In genomic region chr9:9862412-9862811, GRCh38 we compare ENCODE assay signal across 27 cellular contexts.
"Had no signal": no experiment of that assay in that cellular context is flagged by ENCODE, and none has a peak within 500 bp of the region (broad histone marks: within the 10 kb centered on the region; RNA-seq: fewer than 3 reads in every experiment).

No MANE protein-coding gene starts in this region.

- H3K27me3 ChIP-seq: neutrophil, right lobe of liver, sigmoid colon, suprapubic skin, testis, thyroid gland, tibial nerve, upper lobe of left lung, vagina had no signal

- H3K4me3 ChIP-seq: pancreas, psoas muscle, right lobe of liver, sigmoid colon, suprapubic skin, testis, thyroid gland, tibial nerve, upper lobe of left lung, vagina had no signal

- H3K9me3 ChIP-seq: neutrophil, pancreas, psoas muscle, right lobe of liver, sigmoid colon, suprapubic skin, testis, thyroid gland, tibial nerve, upper lobe of left lung, vagina had no signal

- H3K27ac ChIP-seq: neutrophil, pancreas, psoas muscle, right lobe of liver, sigmoid colon, suprapubic skin, testis, thyroid gland, tibial nerve, upper lobe of left lung, vagina had no signal

- ATAC-seq: naive thymus-derived CD8-positive, alpha-beta T cell; natural killer cell treated with Interleukin-12 subunit alpha and Interleukin-12 subunit beta and Interleukin-15 and Interleukin-18, amount 100 ng/mL, for 72 hours; pancreas; psoas muscle; right cardiac atrium; right lobe of liver; stimulated activated memory B cell treated with anti-CD40 and anti-IgM and Interleukin-4, amounts not matched to agents 10 μg/mL and 1 μg/mL and 100 μg/mL, for 72 hours; stimulated activated naive CD8-positive, alpha-beta T cell treated with anti-CD3 and anti-CD28 coated beads, Interleukin-15, amount 100 ng/mL, for 72 hours; stimulated activated naive CD8-positive, alpha-beta T cell treated with anti-CD3 and anti-CD28 coated beads, Interleukin-15, Interleukin-2, amounts not matched to agents 100 U/mL and 50 U/mL, for 24 hours had no signal

- H3K36me3 ChIP-seq: neutrophil, pancreas, right lobe of liver, sigmoid colon, suprapubic skin, thyroid gland, tibial nerve, upper lobe of left lung, vagina had no signal

- H3K4me1 ChIP-seq: pancreas, psoas muscle, right lobe of liver, sigmoid colon, suprapubic skin, testis, thyroid gland, tibial nerve, upper lobe of left lung, vagina had no signal

- DNase-seq: naive thymus-derived CD8-positive, alpha-beta T cell; nephron progenitor cell; nucleus accumbens; pancreas; posterior cingulate gyrus; psoas muscle; right cardiac atrium; right lobe of liver; sigmoid colon; small intestine; stimulated activated CD4-positive, alpha-beta T cell treated with anti-CD3 and anti-CD28 coated beads, Interleukin-15, amount 100 ng/mL, for 24 hours; stimulated activated CD4-positive, alpha-beta T cell treated with anti-CD3 and anti-CD28 coated beads, Interleukin-4, amount 100 ng/mL, for 1 hour; stimulated activated CD4-positive, alpha-beta T cell treated with anti-CD3 and anti-CD28 coated beads, Interleukin-4, amount 100 ng/mL, for 4 hours; stimulated activated CD8-positive, alpha-beta memory T cell treated with anti-CD3 and anti-CD28 coated beads, Interleukin-4, amount 100 ng/mL, for 48 hours; stimulated activated naive CD4-positive, alpha-beta T cell; stimulated activated naive CD8-positive, alpha-beta T cell treated with anti-CD3 and anti-CD28 coated beads, Interleukin-15, amount 100 ng/mL, for 72 hours; stimulated activated naive CD8-positive, alpha-beta T cell treated with anti-CD3 and anti-CD28 coated beads, Interleukin-15, Interleukin-2, amounts not matched to agents 100 U/mL and 50 U/mL, for 24 hours; substantia nigra; testis; thyroid gland; upper lobe of left lung had no signal
